ENCODE assay signal across 19 cellular contexts in genomic region chr7:127150543-127150942, GRCh38.
"Had no signal": no experiment of that assay in that cellular context is flagged by ENCODE, and none has a peak within 500 bp of the region (broad histone marks: within the 10 kb centered on the region; RNA-seq: fewer than 3 reads in every experiment).

No MANE protein-coding gene starts in this region.

- ATAC-seq: activated CD8-positive, alpha-beta memory T cell treated with anti-CD3 and anti-CD28 coated beads, Interleukin-2, amount 10 ng/mL, durations not matched to agents 7 days and 5 days; foreskin keratinocyte had no signal

- H3K4me2 ChIP-seq: hepatocyte had no signal

- H3K9me3 ChIP-seq: left ventricle myocardium inferior, spleen, thyroid gland had no signal

- H3K36me3 Mint-ChIP-seq: activated CD4-positive, alpha-beta memory T cell treated with anti-CD3 and anti-CD28 coated beads for 36 hours; activated CD8-positive, alpha-beta memory T cell treated with anti-CD3 and anti-CD28 coated beads, Interleukin-2, amount 10 ng/mL, durations not matched to agents 7 days and 5 days; activated naive CD8-positive, alpha-beta T cell treated with anti-CD3 and anti-CD28 coated beads, Interleukin-2, amount 10 ng/mL, durations not matched to agents 7 days and 5 days; stimulated activated naive B cell treated with anti-CD40 and anti-IgM and Interleukin-4, amounts not matched to agents 10 μg/mL and 1 μg/mL and 100 μg/mL, for 72 hours had no signal

- H3K9me3 Mint-ChIP-seq: activated CD4-positive, alpha-beta memory T cell treated with anti-CD3 and anti-CD28 coated beads for 36 hours; activated naive CD8-positive, alpha-beta T cell treated with anti-CD3 and anti-CD28 coated beads, Interleukin-2, amount 10 ng/mL, durations not matched to agents 7 days and 5 days; nephron progenitor cell had no signal

- H3K27ac ChIP-seq: cardiac muscle cell, epithelial cell of prostate, foreskin keratinocyte, hepatocyte, left ventricle myocardium inferior, spleen, thyroid gland had no signal

- H3K27me3 ChIP-seq: cardiac muscle cell, foreskin keratinocyte, hepatocyte, thyroid gland had no signal

- H3K79me2 ChIP-seq: hepatocyte had no signal

- H3K4me1 ChIP-seq: foreskin keratinocyte, left ventricle myocardium inferior, spleen, thyroid gland had no signal

- H2AFZ ChIP-seq: hepatocyte had no signal

- H3K4me3 Mint-ChIP-seq: activated CD4-positive, alpha-beta memory T cell treated with anti-CD3 and anti-CD28 coated beads for 36 hours; activated CD8-positive, alpha-beta memory T cell treated with anti-CD3 and anti-CD28 coated beads, Interleukin-2, amount 10 ng/mL, durations not matched to agents 7 days and 5 days; activated naive CD8-positive, alpha-beta T cell treated with anti-CD3 and anti-CD28 coated beads, Interleukin-2, amount 10 ng/mL, durations not matched to agents 7 days and 5 days; nephron progenitor cell; stimulated activated naive B cell treated with anti-CD40 and anti-IgM and Interleukin-4, amounts not matched to agents 10 μg/mL and 1 μg/mL and 100 μg/mL, for 72 hours had no signal

- H3K4me1 Mint-ChIP-seq: activated CD8-positive, alpha-beta memory T cell treated with anti-CD3 and anti-CD28 coated beads, Interleukin-2, amount 10 ng/mL, durations not matched to agents 7 days and 5 days; activated naive CD8-positive, alpha-beta T cell treated with anti-CD3 and anti-CD28 coated beads, Interleukin-2, amount 10 ng/mL, durations not matched to agents 7 days and 5 days; stimulated activated naive B cell treated with anti-CD40 and anti-IgM and Interleukin-4, amounts not matched to agents 10 μg/mL and 1 μg/mL and 100 μg/mL, for 72 hours had no signal

- H3K36me3 ChIP-seq: cardiac muscle cell, left ventricle myocardium inferior, spleen, thyroid gland had no signal

- H3K27ac Mint-ChIP-seq: activated CD4-positive, alpha-beta memory T cell treated with anti-CD3 and anti-CD28 coated beads for 36 hours; activated CD8-positive, alpha-beta memory T cell treated with anti-CD3 and anti-CD28 coated beads, Interleukin-2, amount 10 ng/mL, durations not matched to agents 7 days and 5 days; activated naive CD8-positive, alpha-beta T cell treated with anti-CD3 and anti-CD28 coated beads, Interleukin-2, amount 10 ng/mL, durations not matched to agents 7 days and 5 days; nephron progenitor cell; stimulated activated naive B cell treated with anti-CD40 and anti-IgM and Interleukin-4, amounts not matched to agents 10 μg/mL and 1 μg/mL and 100 μg/mL, for 72 hours had no signal

- DNase-seq: activated CD4-positive, alpha-beta memory T cell treated with anti-CD3 and anti-CD28 coated beads for 36 hours; activated CD4-positive, alpha-beta T cell treated with anti-CD3 and anti-CD28 coated beads for 4 hours; activated CD8-positive, alpha-beta memory T cell treated with anti-CD3 and anti-CD28 coated beads, Interleukin-2, amount 10 ng/mL, durations not matched to agents 7 days and 5 days; activated naive CD4-positive, alpha-beta T cell; activated naive CD8-positive, alpha-beta T cell treated with anti-CD3 and anti-CD28 coated beads, Interleukin-2, amount 10 ng/mL, durations not matched to agents 7 days and 5 days; amygdala; foreskin keratinocyte; left ventricle myocardium inferior; mammary epithelial cell; nephron progenitor cell; occipital lobe; retina; spleen; stimulated activated naive B cell treated with anti-CD40 and anti-IgM and Interleukin-4, amounts not matched to agents 10 μg/mL and 1 μg/mL and 100 μg/mL, for 72 hours; T-helper 2 cell; thyroid gland had no signal

- H3K4me3 ChIP-seq: cardiac muscle cell, hepatocyte, left ventricle myocardium inferior, spleen, thyroid gland had no signal
